ENCODE assay signal across 10 cellular contexts in the genomic region with DNA sequence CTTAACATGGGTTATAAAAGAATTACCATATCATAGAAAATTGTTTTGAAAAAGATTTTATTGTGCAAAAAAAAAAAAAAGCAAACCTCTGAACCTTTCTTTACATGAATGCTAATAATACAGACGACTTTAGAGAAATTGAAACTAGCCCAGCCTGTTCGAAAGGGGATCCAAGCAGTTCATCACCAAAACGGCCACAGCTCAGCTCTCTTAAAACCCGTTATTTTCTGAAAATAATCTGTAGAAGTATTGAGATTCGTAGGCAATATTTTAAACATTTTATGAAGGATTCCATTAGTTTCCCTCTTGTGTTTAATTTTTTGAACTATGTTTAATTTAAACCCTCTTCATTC. TPM values are rescaled to one million over a fixed set of nuclear protein-coding genes. Genes with fewer than 3 reads are reported as not detected.
DNase-seq lines count a peak whose midpoint lies in the region; ATAC-seq and TF ChIP-seq lines count a peak whose summit lies in the region.
"Had no signal": no experiment of that assay in that cellular context is flagged by ENCODE, and none has a peak within 500 bp of the region (broad histone marks: within the 10 kb centered on the region; RNA-seq: fewer than 3 reads in every experiment).

No MANE protein-coding gene starts in this region.

- no peaks in the 10 kb centered on the region for H3K27me3 Mint-ChIP-seq in naive B cell

- peaks cover 29% of the 10 kb centered on the region for H3K4me1 ChIP-seq in SJCRH30

- peaks cover 13 to 16% (median 14%) of the 10 kb centered on the region in 3 donors for H3K4me1 Mint-ChIP-seq in naive B cell

- TF ChIP-seq CTCF in WERI-Rb-1 (IDR thresholded peaks at IDR 0.05; ENCODE audit: low read depth, low read length) = no peak

- no peaks in the 10 kb centered on the region for H3K9me3 ChIP-seq in SJCRH30 (replicated peaks)
- H3K9me3 ChIP-seq in WERI-Rb-1 (ENCODE audit: severe bottlenecking) = no peaks in the 10 kb centered on the region

- H3K36me3 ChIP-seq in SJCRH30 = no peaks in the 10 kb centered on the region
- H3K36me3 ChIP-seq in WERI-Rb-1 = no peaks in the 10 kb centered on the region

- peak overlapping the region; percentile 55 for H3K4me3 ChIP-seq in SJCRH30
- no peak overlapping the region for H3K4me3 ChIP-seq in WERI-Rb-1 (ENCODE audit: low read depth, low read length)

- H3K27ac ChIP-seq in SJCRH30 (peak overlapping the region; percentile 63), WERI-Rb-1 (no peak overlapping the region)

- H3K36me3 Mint-ChIP-seq in naive B cell = no peaks in the 10 kb centered on the region

- no peaks in the 10 kb centered on the region for H3K27me3 ChIP-seq in SJCRH30
- no peaks in the 10 kb centered on the region for H3K27me3 ChIP-seq in WERI-Rb-1 (ENCODE audit: insufficient read depth, low read depth, severe bottlenecking)

- H3K27ac Mint-ChIP-seq in naive B cell = peak overlapping the region in 1 of 6 donors; percentile 64
- H3K27ac Mint-ChIP-seq: activated CD8-positive, alpha-beta T cell treated with anti-CD3 and anti-CD28 coated beads, Interleukin-2, amount 10 ng/mL, durations not matched to agents 7 days and 5 days had no signal

- DNase-seq in SJCRH30 (peak in 1 of 2 experiments; percentile 46), naive B cell (no peak), NCI-H2196 treated with DMSO at 0.1 percent for 48 hours (lab: John Stamatoyannopoulos, UW; ENCODE audit: unreplicated experiment) (no peak), kidney tubule cell (ENCODE audit: low spot score) (no peak), WERI-Rb-1 (no peak)
- DNase-seq in activated CD4-positive, alpha-beta T cell treated with anti-CD3 and anti-CD28 coated beads for 48 hours = no peak
- DNase-seq: activated CD8-positive, alpha-beta T cell treated with anti-CD3 and anti-CD28 coated beads, Interleukin-2, amount 10 ng/mL, durations not matched to agents 7 days and 5 days; DMS79 treated with DMSO at 0.1 percent for 48 hours had no signal

- ATAC-seq in GM18858 (IDR thresholded peaks at IDR 0.05; ENCODE audit: unreplicated experiment) = peak; percentile 63
- ATAC-seq in HG02798 (IDR thresholded peaks at IDR 0.05; ENCODE audit: poor library complexity, unreplicated experiment) = peak; percentile 83
- ATAC-seq in naive B cell (ENCODE audit: low read depth in 2 of 2) = no peak
- ATAC-seq: activated CD8-positive, alpha-beta T cell treated with anti-CD3 and anti-CD28 coated beads, Interleukin-2, amount 10 ng/mL, durations not matched to agents 7 days and 5 days had no signal

- H3K4me3 Mint-ChIP-seq in naive B cell = peak overlapping the region in 5 of 8 donors; percentile 21 to 75 (median 28)
- H3K4me3 Mint-ChIP-seq: activated CD8-positive, alpha-beta T cell treated with anti-CD3 and anti-CD28 coated beads, Interleukin-2, amount 10 ng/mL, durations not matched to agents 7 days and 5 days had no signal

- H3K9me3 Mint-ChIP-seq in naive B cell = no peaks in the 10 kb centered on the region

RNA-seq across cellular contexts. Expression of a gene that starts 9.9 kb away (rescaled TPM):
- not detected in 2 replicates for total RNA-seq in SJCRH30 (2014; rRNA removed; shearing (Covaris generic))
- polyA plus RNA-seq in naive B cell (ENCODE audit: low read depth in 6 of 6) = 100 to 1,000 TPM in 1 of 6 donors, 10 to 100 TPM in 5; 37.6 to 102 (median 43.5) TPM

Comparison
In these comparisons a context has a peak if more than half of its experiments do, and no peak if none do; other contexts are left out.
1. ATAC-seq: peak in GM18858 (single experiment) and HG02798 (single experiment); none in naive B cell (0 of 2).